ENCODE assay signal across 1 cellular context in the genomic region with DNA sequence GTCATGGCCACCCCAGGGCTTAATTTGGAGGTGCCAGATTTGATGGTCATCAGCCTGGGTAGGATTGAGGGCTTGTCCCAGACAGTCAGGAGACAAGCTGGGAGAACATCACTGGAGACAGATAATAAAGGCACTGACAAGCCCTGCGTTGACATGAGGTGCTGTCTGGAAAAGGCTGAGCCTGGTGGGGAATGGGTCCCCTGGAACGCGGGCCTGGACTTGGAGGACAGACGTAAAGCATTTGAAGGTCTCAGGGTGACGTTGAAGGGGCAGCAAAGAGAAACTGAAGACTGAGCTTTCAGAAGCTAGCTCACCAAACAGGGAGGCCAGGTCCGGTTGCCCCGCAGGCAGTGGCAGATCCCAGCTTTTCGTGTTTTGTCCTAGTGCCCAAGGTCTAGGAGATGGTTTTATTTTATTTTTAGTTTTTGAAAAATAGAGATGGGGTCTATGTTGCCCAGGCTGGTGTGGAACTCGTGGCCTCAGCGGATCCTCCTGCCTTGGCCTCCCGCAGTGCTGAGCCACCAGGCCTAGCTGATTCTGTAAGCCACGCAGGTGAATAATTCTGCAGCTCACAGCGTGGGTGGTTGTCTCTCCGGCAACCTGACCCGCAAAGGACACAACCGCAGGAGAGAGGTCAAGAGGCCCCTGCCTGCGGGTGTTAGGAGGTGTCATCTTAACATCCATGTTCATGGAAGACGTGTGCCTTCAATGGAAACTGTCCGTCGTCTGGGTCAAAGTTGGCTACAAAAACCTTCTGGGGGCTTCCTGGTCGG.
TF ChIP-seq lines count a peak whose summit lies in the region.

No MANE protein-coding gene starts in this region.

TF ChIP-seq in K562, 482 proteins besides CTCF, POLR2A, EP300 and RAD21:
- TF ChIP-seq IFI16 (CRISPR knock-in tag; IDR thresholded peaks at IDR 0.05) (no peak), ZC3H8 (IDR thresholded peaks at IDR 0.05) (no peak), ZNF239 (CRISPR knock-in tag; IDR thresholded peaks at IDR 0.05) (peak; percentile 93), RBBP5 (IDR thresholded peaks at IDR 0.05; ENCODE audit: borderline replicate concordance, insufficient read depth, low read length, poor library complexity, severe bottlenecking) (no peak), CC2D1A (IDR thresholded peaks at IDR 0.05) (no peak), SRF (CRISPR knock-in tag; IDR thresholded peaks at IDR 0.05) (no peak), EGR1 (conservative IDR thresholded peaks at IDR 0.05) (peak; percentile 39; the same call in 1 of the 2 replicates), KAT2B (IDR thresholded peaks at IDR 0.05; ENCODE audit: low read depth, low read length) (no peak)
- TF ChIP-seq, protein P1, sequence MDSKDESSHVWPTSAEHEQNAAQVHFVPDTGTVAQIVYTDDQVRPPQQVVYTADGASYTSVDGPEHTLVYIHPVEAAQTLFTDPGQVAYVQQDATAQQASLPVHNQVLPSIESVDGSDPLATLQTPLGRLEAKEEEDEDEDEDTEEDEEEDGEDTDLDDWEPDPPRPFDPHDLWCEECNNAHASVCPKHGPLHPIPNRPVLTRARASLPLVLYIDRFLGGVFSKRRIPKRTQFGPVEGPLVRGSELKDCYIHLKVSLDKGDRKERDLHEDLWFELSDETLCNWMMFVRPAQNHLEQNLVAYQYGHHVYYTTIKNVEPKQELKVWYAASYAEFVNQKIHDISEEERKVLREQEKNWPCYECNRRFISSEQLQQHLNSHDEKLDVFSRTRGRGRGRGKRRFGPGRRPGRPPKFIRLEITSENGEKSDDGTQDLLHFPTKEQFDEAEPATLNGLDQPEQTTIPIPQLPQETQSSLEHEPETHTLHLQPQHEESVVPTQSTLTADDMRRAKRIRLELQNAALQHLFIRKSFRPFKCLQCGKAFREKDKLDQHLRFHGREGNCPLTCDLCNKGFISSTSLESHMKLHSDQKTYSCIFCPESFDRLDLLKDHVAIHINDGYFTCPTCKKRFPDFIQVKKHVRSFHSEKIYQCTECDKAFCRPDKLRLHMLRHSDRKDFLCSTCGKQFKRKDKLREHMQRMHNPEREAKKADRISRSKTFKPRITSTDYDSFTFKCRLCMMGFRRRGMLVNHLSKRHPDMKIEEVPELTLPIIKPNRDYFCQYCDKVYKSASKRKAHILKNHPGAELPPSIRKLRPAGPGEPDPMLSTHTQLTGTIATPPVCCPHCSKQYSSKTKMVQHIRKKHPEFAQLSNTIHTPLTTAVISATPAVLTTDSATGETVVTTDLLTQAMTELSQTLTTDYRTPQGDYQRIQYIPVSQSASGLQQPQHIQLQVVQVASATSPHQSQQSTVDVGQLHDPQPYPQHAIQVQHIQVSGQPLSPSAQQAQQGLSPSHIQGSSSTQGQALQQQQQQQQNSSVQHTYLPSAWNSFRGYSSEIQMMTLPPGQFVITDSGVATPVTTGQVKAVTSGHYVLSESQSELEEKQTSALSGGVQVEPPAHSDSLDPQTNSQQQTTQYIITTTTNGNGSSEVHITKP (IDR thresholded peaks at IDR 0.05; ENCODE audit: partially characterized antibody), result no peak
- TF ChIP-seq, protein P2, sequence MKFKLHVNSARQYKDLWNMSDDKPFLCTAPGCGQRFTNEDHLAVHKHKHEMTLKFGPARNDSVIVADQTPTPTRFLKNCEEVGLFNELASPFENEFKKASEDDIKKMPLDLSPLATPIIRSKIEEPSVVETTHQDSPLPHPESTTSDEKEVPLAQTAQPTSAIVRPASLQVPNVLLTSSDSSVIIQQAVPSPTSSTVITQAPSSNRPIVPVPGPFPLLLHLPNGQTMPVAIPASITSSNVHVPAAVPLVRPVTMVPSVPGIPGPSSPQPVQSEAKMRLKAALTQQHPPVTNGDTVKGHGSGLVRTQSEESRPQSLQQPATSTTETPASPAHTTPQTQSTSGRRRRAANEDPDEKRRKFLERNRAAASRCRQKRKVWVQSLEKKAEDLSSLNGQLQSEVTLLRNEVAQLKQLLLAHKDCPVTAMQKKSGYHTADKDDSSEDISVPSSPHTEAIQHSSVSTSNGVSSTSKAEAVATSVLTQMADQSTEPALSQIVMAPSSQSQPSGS (CRISPR knock-in tag; IDR thresholded peaks at IDR 0.05), result no peak
- TF ChIP-seq, protein P3, sequence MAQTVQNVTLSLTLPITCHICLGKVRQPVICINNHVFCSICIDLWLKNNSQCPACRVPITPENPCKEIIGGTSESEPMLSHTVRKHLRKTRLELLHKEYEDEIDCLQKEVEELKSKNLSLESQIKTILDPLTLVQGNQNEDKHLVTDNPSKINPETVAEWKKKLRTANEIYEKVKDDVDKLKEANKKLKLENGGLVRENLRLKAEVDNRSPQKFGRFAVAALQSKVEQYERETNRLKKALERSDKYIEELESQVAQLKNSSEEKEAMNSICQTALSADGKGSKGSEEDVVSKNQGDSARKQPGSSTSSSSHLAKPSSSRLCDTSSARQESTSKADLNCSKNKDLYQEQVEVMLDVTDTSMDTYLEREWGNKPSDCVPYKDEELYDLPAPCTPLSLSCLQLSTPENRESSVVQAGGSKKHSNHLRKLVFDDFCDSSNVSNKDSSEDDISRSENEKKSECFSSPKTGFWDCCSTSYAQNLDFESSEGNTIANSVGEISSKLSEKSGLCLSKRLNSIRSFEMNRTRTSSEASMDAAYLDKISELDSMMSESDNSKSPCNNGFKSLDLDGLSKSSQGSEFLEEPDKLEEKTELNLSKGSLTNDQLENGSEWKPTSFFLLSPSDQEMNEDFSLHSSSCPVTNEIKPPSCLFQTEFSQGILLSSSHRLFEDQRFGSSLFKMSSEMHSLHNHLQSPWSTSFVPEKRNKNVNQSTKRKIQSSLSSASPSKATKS (CRISPR knock-in tag; IDR thresholded peaks at IDR 0.05), result no peak
